In the genomic region with DNA sequence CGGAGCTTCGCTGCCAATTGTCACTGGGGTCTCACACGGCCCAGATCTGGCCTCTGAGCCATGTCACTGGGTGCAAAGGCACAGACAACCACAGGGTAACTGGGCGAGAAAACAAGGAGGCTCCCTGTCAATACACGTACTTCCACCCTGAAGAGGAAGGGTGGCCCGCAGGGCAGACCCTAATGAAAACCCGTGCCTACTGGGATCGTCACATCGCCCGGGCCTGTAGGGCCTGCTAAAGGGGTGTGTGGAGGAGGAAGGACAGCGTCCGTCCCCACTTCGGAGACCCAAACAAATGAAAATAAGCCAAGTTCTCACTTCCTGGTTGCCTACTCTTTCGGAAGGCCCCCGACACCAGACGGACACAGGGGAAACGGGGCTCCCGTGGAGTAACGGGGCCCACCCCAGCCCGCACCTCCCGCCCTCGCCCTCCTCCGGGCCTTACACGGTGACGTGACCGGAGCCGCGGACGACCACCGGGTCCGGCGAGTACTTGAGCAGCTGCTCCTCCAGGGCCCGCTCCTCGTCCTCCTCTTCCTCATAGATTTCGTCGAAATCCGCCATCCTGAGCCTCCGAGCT, we compare ENCODE assay signal across 9 cellular contexts. TPM values are rescaled to one million over a fixed set of nuclear protein-coding genes. Genes with fewer than 3 reads are reported as not detected.
DNase-seq lines count a peak whose midpoint lies in the region; ATAC-seq lines count a peak whose summit lies in the region.
"Had no signal": no experiment of that assay in that cellular context is flagged by ENCODE, and none has a peak within 500 bp of the region (broad histone marks: within the 10 kb centered on the region; RNA-seq: fewer than 3 reads in every experiment).

No MANE protein-coding gene starts in this region.

- peak; percentile 18 for ATAC-seq in HG03378 (IDR thresholded peaks at IDR 0.05; ENCODE audit: unreplicated experiment)

- DNase-seq in C1 segment of cervical spinal cord (lab: John Stamatoyannopoulos, UW) = peak in 11 of 14 donors; percentile 19 to 72 (median 42)
- peak; percentile 20 for DNase-seq in GM19238 (ENCODE audit: insufficient read length, low spot score)
- DNase-seq in T-helper 9 cell = peak; percentile 23
- DNase-seq in caudate nucleus (lab: John Stamatoyannopoulos, UW) = peak in 35 of 61 donors; percentile 1 to 63 (median 35)
- peak; percentile 67 for DNase-seq in left kidney (ENCODE audit: low read depth, low spot score)
- peak in 2 of 3 donors; percentile 1 to 7 for DNase-seq in stimulated activated CD4-positive, alpha-beta T cell treated with anti-CD3 and anti-CD28 coated beads, TNF-alpha, amount 100 ng/mL, for 1 hour (ENCODE audit: low read depth in 3 of 3, low spot score in 1 of 3)
- no peak for DNase-seq in mesenteric fat pad (ENCODE audit: low spot score)

- peak overlapping the region; percentile 81 for H3K27ac ChIP-seq in caudate nucleus (ENCODE audit: low read depth, low read length)

RNA-seq across cellular contexts. Expression of a gene that starts 0.6 kb away (rescaled TPM):
- total RNA-seq in mesenteric fat pad = 22.4 TPM

RNA-seq across cellular contexts. Expression of a gene that starts 36.1 kb away (rescaled TPM):
- not detected for total RNA-seq in mesenteric fat pad
- total RNA-seq: T-helper 2 cell treated with Interferon-gamma antibody and Interleukin-4, amounts not matched to agents 100 ng/mL and 5 ng/mL, for 36 hours had no signal
